28 cellular contexts compared by ENCODE assay signal in the genomic region with DNA sequence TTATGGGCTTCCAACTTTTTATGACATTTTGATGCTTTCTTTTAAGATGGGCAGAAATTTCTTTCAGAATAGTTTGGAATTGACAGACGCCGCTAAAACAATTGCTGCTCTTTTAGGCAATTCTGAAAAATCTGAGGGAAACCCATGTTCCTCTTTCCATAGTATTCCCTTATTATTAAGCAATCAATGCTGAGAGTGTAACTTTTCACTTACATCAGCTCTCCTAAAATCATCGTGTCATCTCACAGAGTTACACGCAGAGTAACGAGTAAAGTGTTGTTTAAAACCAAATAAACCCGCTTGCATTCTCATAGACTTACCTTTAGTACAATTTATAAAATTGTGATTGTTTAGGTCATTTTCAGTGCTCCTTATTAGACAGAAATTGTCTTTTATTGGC.
"Had no signal": no experiment of that assay in that cellular context is flagged by ENCODE, and none has a peak within 500 bp of the region (broad histone marks: within the 10 kb centered on the region; RNA-seq: fewer than 3 reads in every experiment).

No MANE protein-coding gene starts in this region.

- H3K4me3 ChIP-seq: coronary artery, esophagus muscularis mucosa, gastrocnemius medialis had no signal

- H3K36me3 ChIP-seq: brain microvascular endothelial cell, esophagus muscularis mucosa, gastrocnemius medialis had no signal

- H3K27me3 Mint-ChIP-seq: activated CD4-positive, alpha-beta memory T cell treated with anti-CD3 and anti-CD28 coated beads, Interleukin-2, amount 10 ng/mL, durations not matched to agents 7 days and 5 days; central memory CD8-positive, alpha-beta T cell had no signal

- ATAC-seq: activated naive CD4-positive, alpha-beta T cell treated with anti-CD3 and anti-CD28 coated beads, Interleukin-2, amount 50 U/mL, for 72 hours; activated T-cell treated with anti-CD3 and anti-CD28 coated beads, Interleukin-2, amount 50 U/mL, for 72 hours; effector memory CD8-positive, alpha-beta T cell; foreskin keratinocyte; gastrocnemius medialis; WTC11 had no signal

- H3K4me3 Mint-ChIP-seq: activated CD4-positive, alpha-beta memory T cell treated with anti-CD3 and anti-CD28 coated beads, Interleukin-2, amount 10 ng/mL, durations not matched to agents 7 days and 5 days; activated CD4-positive, alpha-beta T cell treated with anti-CD3 and anti-CD28 coated beads, Interleukin-2, amount 10 ng/mL, durations not matched to agents 7 days and 5 days; activated naive CD4-positive, alpha-beta T cell treated with anti-CD3 and anti-CD28 coated beads, Interleukin-2, amount 10 ng/mL, durations not matched to agents 7 days and 5 days; activated naive CD8-positive, alpha-beta T cell treated with anti-CD3 and anti-CD28 coated beads, Interleukin-2, amount 10 ng/mL, durations not matched to agents 7 days and 5 days; activated T-cell treated with anti-CD3 and anti-CD28 coated beads, Interleukin-2, amount 50 U/mL, for 24 hours; central memory CD8-positive, alpha-beta T cell; effector memory CD8-positive, alpha-beta T cell; WTC11 had no signal

- H3K27ac ChIP-seq: brain microvascular endothelial cell, coronary artery, esophagus muscularis mucosa, foreskin keratinocyte, gastrocnemius medialis, VCaP had no signal

- H3K36me3 Mint-ChIP-seq: activated naive CD4-positive, alpha-beta T cell treated with anti-CD3 and anti-CD28 coated beads, Interleukin-2, amount 10 ng/mL, durations not matched to agents 7 days and 5 days; activated naive CD4-positive, alpha-beta T cell treated with anti-CD3 and anti-CD28 coated beads, Interleukin-2, amount 50 U/mL, for 72 hours; activated naive CD8-positive, alpha-beta T cell treated with anti-CD3 and anti-CD28 coated beads, Interleukin-2, amount 10 ng/mL, durations not matched to agents 7 days and 5 days; WTC11 had no signal

- H3K9me3 Mint-ChIP-seq: activated CD4-positive, alpha-beta memory T cell treated with anti-CD3 and anti-CD28 coated beads, Interleukin-2, amount 10 ng/mL, durations not matched to agents 7 days and 5 days; activated CD4-positive, alpha-beta T cell treated with anti-CD3 and anti-CD28 coated beads, Interleukin-2, amount 10 ng/mL, durations not matched to agents 7 days and 5 days; activated naive CD4-positive, alpha-beta T cell treated with anti-CD3 and anti-CD28 coated beads, Interleukin-2, amount 50 U/mL, for 72 hours; activated T-cell treated with anti-CD3 and anti-CD28 coated beads, Interleukin-2, amount 50 U/mL, for 24 hours; activated T-cell treated with anti-CD3 and anti-CD28 coated beads, Interleukin-2, amount 50 U/mL, for 72 hours; central memory CD8-positive, alpha-beta T cell; effector memory CD8-positive, alpha-beta T cell had no signal

- H3K27me3 ChIP-seq: brain microvascular endothelial cell, esophagus muscularis mucosa, gastrocnemius medialis had no signal

- H3K4me1 Mint-ChIP-seq: central memory CD8-positive, alpha-beta T cell; WTC11 had no signal

- H3K4me1 ChIP-seq: esophagus muscularis mucosa, foreskin keratinocyte, gastrocnemius medialis had no signal

- H3K9me3 ChIP-seq: esophagus muscularis mucosa, gastrocnemius medialis had no signal

- DNase-seq: activated CD4-positive, alpha-beta memory T cell treated with anti-CD3 and anti-CD28 coated beads, Interleukin-2, amount 10 ng/mL, durations not matched to agents 7 days and 5 days; activated CD4-positive, alpha-beta T cell treated with anti-CD3 and anti-CD28 coated beads for 1 hour; activated CD4-positive, alpha-beta T cell treated with anti-CD3 and anti-CD28 coated beads for 4 hours; activated CD4-positive, alpha-beta T cell treated with anti-CD3 and anti-CD28 coated beads, Interleukin-2, amount 10 ng/mL, durations not matched to agents 7 days and 5 days; activated CD4-positive, alpha-beta T cell treated with anti-CD3 and anti-CD28 coated beads, Interleukin-2, amount 50 U/mL, for 4 hours; activated CD8-positive, alpha-beta memory T cell treated with anti-CD3 and anti-CD28 coated beads, Interleukin-2, amount 50 U/mL, for 48 hours; activated gamma-delta T cell; activated naive CD4-positive, alpha-beta T cell; activated naive CD4-positive, alpha-beta T cell treated with anti-CD3 and anti-CD28 coated beads, Interleukin-2, amount 10 ng/mL, durations not matched to agents 7 days and 5 days; activated naive CD8-positive, alpha-beta T cell treated with anti-CD3 and anti-CD28 coated beads, Interleukin-2, amount 10 ng/mL, durations not matched to agents 7 days and 5 days; activated T-cell treated with anti-CD3 and anti-CD28 coated beads for 4 hours; activated T-cell treated with anti-CD3 and anti-CD28 coated beads, Interleukin-2, amount 50 U/mL, for 24 hours; activated T-cell treated with anti-CD3 and anti-CD28 coated beads, Interleukin-2, amount 50 U/mL, for 72 hours; brain microvascular endothelial cell; dermis blood vessel endothelial cell; effector CD4-positive, alpha-beta T cell; effector memory CD8-positive, alpha-beta T cell; erythroblast; foreskin keratinocyte; gastrocnemius medialis; glutamatergic neuron; T-helper 2 cell had no signal

- H3K27ac Mint-ChIP-seq: activated CD4-positive, alpha-beta memory T cell treated with anti-CD3 and anti-CD28 coated beads, Interleukin-2, amount 10 ng/mL, durations not matched to agents 7 days and 5 days; activated CD4-positive, alpha-beta T cell treated with anti-CD3 and anti-CD28 coated beads, Interleukin-2, amount 10 ng/mL, durations not matched to agents 7 days and 5 days; activated naive CD4-positive, alpha-beta T cell treated with anti-CD3 and anti-CD28 coated beads, Interleukin-2, amount 10 ng/mL, durations not matched to agents 7 days and 5 days; activated naive CD4-positive, alpha-beta T cell treated with anti-CD3 and anti-CD28 coated beads, Interleukin-2, amount 50 U/mL, for 72 hours; activated naive CD8-positive, alpha-beta T cell treated with anti-CD3 and anti-CD28 coated beads, Interleukin-2, amount 10 ng/mL, durations not matched to agents 7 days and 5 days; activated T-cell treated with anti-CD3 and anti-CD28 coated beads, Interleukin-2, amount 50 U/mL, for 24 hours; activated T-cell treated with anti-CD3 and anti-CD28 coated beads, Interleukin-2, amount 50 U/mL, for 72 hours; WTC11 had no signal
